In genomic region chr9:79166005-79166404, GRCh38 we compare ENCODE assay signal across 18 cellular contexts.
DNase-seq lines count a peak whose midpoint lies in the region; ATAC-seq, FAIRE-seq and TF ChIP-seq lines count a peak whose summit lies in the region.
"Had no signal": no experiment of that assay in that cellular context is flagged by ENCODE, and none has a peak within 500 bp of the region (broad histone marks: within the 10 kb centered on the region; RNA-seq: fewer than 3 reads in every experiment).

No MANE protein-coding gene starts in this region.

- peak overlapping the region; percentile 84 for H3K27ac Mint-ChIP-seq in nephron progenitor cell
- H3K27ac Mint-ChIP-seq: activated naive CD4-positive, alpha-beta T cell treated with anti-CD3 and anti-CD28 coated beads, Interleukin-2, amount 50 U/mL, for 24 hours; effector memory CD8-positive, alpha-beta T cell; stimulated activated memory B cell treated with anti-CD40 and anti-IgM and Interleukin-4, amounts not matched to agents 10 μg/mL and 1 μg/mL and 100 μg/mL, for 72 hours had no signal

- H3K27me3 Mint-ChIP-seq in nephron progenitor cell (ENCODE audit: low read depth, poor library complexity): peaks cover 3% of the 10 kb centered on the region
- H3K27me3 Mint-ChIP-seq: effector memory CD8-positive, alpha-beta T cell had no signal

- DNase-seq in EL (peak; percentile 66), HTR-8/SVneo (ENCODE audit: insufficient read length, low spot score) (peak; percentile 46), cerebellar cortex (ENCODE audit: low spot score) (peak; percentile 18), nephron progenitor cell (no peak), NCI-H2171 (lab: John Stamatoyannopoulos, UW) (no peak)
- DNase-seq: activated CD4-positive, CD25-positive, alpha-beta regulatory T cell; DMS53; effector memory CD8-positive, alpha-beta T cell; mesendoderm; NCI-H524 treated with DMSO at 0.1 percent for 48 hours; sigmoid colon; upper lobe of left lung had no signal

- TF ChIP-seq CTCF in nephron progenitor cell (IDR thresholded peaks at IDR 0.05): no peak

- H3K4me3 Mint-ChIP-seq in nephron progenitor cell: peak overlapping the region; percentile 25
- H3K4me3 Mint-ChIP-seq: activated naive CD4-positive, alpha-beta T cell treated with anti-CD3 and anti-CD28 coated beads, Interleukin-2, amount 50 U/mL, for 24 hours; effector memory CD8-positive, alpha-beta T cell; stimulated activated memory B cell treated with anti-CD40 and anti-IgM and Interleukin-4, amounts not matched to agents 10 μg/mL and 1 μg/mL and 100 μg/mL, for 72 hours had no signal

- peaks cover 11% of the 10 kb centered on the region for H3K9me3 Mint-ChIP-seq in nephron progenitor cell
- H3K9me3 Mint-ChIP-seq: activated naive CD4-positive, alpha-beta T cell treated with anti-CD3 and anti-CD28 coated beads, Interleukin-2, amount 50 U/mL, for 24 hours; effector memory CD8-positive, alpha-beta T cell had no signal

- peaks cover 26% of the 10 kb centered on the region for H3K4me1 Mint-ChIP-seq in nephron progenitor cell
- H3K4me1 Mint-ChIP-seq: activated naive CD4-positive, alpha-beta T cell treated with anti-CD3 and anti-CD28 coated beads, Interleukin-2, amount 50 U/mL, for 24 hours; stimulated activated memory B cell treated with anti-CD40 and anti-IgM and Interleukin-4, amounts not matched to agents 10 μg/mL and 1 μg/mL and 100 μg/mL, for 72 hours had no signal

- FAIRE-seq in HTR-8/SVneo (lab: Jason Lieb, UNC): no peak
- FAIRE-seq: RCC 7860 had no signal

- ATAC-seq in HG02970 (IDR thresholded peaks at IDR 0.05; ENCODE audit: low FRiP score, unreplicated experiment) (no peak), GM18519 (IDR thresholded peaks at IDR 0.05; ENCODE audit: low FRiP score, unreplicated experiment) (no peak), GM21360 (IDR thresholded peaks at IDR 0.05; ENCODE audit: unreplicated experiment) (no peak)
- ATAC-seq: effector memory CD8-positive, alpha-beta T cell; stimulated activated memory B cell treated with anti-CD40 and anti-IgM and Interleukin-4, amounts not matched to agents 10 μg/mL and 1 μg/mL and 100 μg/mL, for 72 hours had no signal

- H3K36me3 Mint-ChIP-seq in nephron progenitor cell (ENCODE audit: low read depth): peaks cover 5% of the 10 kb centered on the region
- H3K36me3 Mint-ChIP-seq: activated naive CD4-positive, alpha-beta T cell treated with anti-CD3 and anti-CD28 coated beads, Interleukin-2, amount 50 U/mL, for 24 hours; stimulated activated memory B cell treated with anti-CD40 and anti-IgM and Interleukin-4, amounts not matched to agents 10 μg/mL and 1 μg/mL and 100 μg/mL, for 72 hours had no signal

Comparison
In these comparisons a context has a peak if more than half of its experiments do, and no peak if none do; other contexts are left out.
1. DNase-seq: peak in EL (single experiment), HTR-8/SVneo (single experiment) and cerebellar cortex (single experiment); none in nephron progenitor cell (single experiment) and NCI-H2171 (single experiment).